33 cellular contexts compared by ENCODE assay signal in the genomic region with DNA sequence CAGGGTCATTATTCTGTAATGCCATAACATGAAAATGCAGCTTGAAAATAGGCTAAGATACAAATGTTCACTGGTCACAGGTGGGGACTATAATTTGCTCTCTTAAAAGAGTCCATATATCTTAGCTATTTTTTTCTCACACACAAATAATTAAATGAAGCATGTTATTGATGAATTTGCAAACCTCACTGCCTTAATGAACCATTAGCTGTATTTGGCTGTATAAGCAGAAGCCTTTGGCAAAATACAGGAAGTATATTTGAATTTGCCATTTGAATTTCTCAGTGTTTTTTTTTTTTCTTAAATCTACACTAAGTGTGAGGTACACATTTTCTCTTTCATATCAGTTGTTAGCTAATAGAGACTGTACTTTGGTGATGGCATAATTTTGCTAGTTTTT. TPM values are rescaled to one million over a fixed set of nuclear protein-coding genes. Genes with fewer than 3 reads are reported as not detected.
"Had no signal": no experiment of that assay in that cellular context is flagged by ENCODE, and none has a peak within 500 bp of the region (broad histone marks: within the 10 kb centered on the region; RNA-seq: fewer than 3 reads in every experiment).

No MANE protein-coding gene starts in this region.

- ATAC-seq: activated CD4-positive, CD25-positive, alpha-beta regulatory T cell treated with anti-CD3 and anti-CD28 coated beads, Interleukin-2, amount 50 U/mL, for 24 hours; activated CD8-positive, alpha-beta T cell treated with anti-CD3 and anti-CD28 coated beads for 36 hours; activated naive CD8-positive, alpha-beta T cell treated with anti-CD3 and anti-CD28 coated beads, Interleukin-2, amount 50 U/mL, for 24 hours; activated T-cell treated with anti-CD3 and anti-CD28 coated beads, Interleukin-2, amount 50 U/mL, for 4 hours; body of pancreas; effector memory CD8-positive, alpha-beta T cell; foreskin keratinocyte; gastrocnemius medialis had no signal

- H3K36me3 ChIP-seq: adrenal gland, esophagus muscularis mucosa, gastrocnemius medialis, heart left ventricle, WERI-Rb-1 had no signal

- H3K27me3 Mint-ChIP-seq: activated B cell treated with CpG ODN at 0.5 μM for 24 hours; activated naive CD4-positive, alpha-beta T cell treated with anti-CD3 and anti-CD28 coated beads, Interleukin-2, amount 50 U/mL, for 24 hours; activated naive CD8-positive, alpha-beta T cell treated with anti-CD3 and anti-CD28 coated beads for 36 hours; activated naive CD8-positive, alpha-beta T cell treated with anti-CD3 and anti-CD28 coated beads, Interleukin-2, amount 50 U/mL, for 24 hours; effector memory CD8-positive, alpha-beta T cell had no signal

- H3K4me1 ChIP-seq: body of pancreas, esophagus muscularis mucosa, gastrocnemius medialis had no signal

- DNase-seq: activated B cell treated with CpG ODN at 0.5 μM for 24 hours; activated CD4-positive, alpha-beta T cell treated with anti-CD3 and anti-CD28 coated beads for 48 hours; activated CD4-positive, alpha-beta T cell treated with anti-CD3 and anti-CD28 coated beads, Interleukin-2, amount 50 U/mL, for 1 hour; activated CD4-positive, alpha-beta T cell treated with anti-CD3 and anti-CD28 coated beads, Interleukin-2, amount 50 U/mL, for 48 hours; activated CD8-positive, alpha-beta memory T cell treated with anti-CD3 and anti-CD28 coated beads for 24 hours; activated CD8-positive, alpha-beta T cell treated with anti-CD3 and anti-CD28 coated beads for 36 hours; activated effector memory CD4-positive, alpha-beta T cell treated with anti-CD3 and anti-CD28 coated beads, Interleukin-2, amount 50 U/mL, for 16 hours; activated naive CD4-positive, alpha-beta T cell treated with anti-CD3 and anti-CD28 coated beads for 36 hours; activated naive CD8-positive, alpha-beta T cell treated with anti-CD3 and anti-CD28 coated beads for 36 hours; activated naive CD8-positive, alpha-beta T cell treated with anti-CD3 and anti-CD28 coated beads, Interleukin-2, amount 50 U/mL, for 24 hours; activated T-cell treated with anti-CD3 and anti-CD28 coated beads, Interleukin-2, amount 50 U/mL, for 4 hours; adrenal gland; amygdala; aorta; body of pancreas; caudate nucleus; cortex of kidney; dermis blood vessel endothelial cell; effector CD4-positive, alpha-beta T cell; effector memory CD8-positive, alpha-beta T cell; erythroblast; foreskin keratinocyte; gastrocnemius medialis; glutamatergic neuron; heart left ventricle; hypothalamus; T1000; WERI-Rb-1 had no signal

- H3K9me3 Mint-ChIP-seq: activated B cell treated with CpG ODN at 0.5 μM for 24 hours; activated CD8-positive, alpha-beta T cell treated with anti-CD3 and anti-CD28 coated beads for 36 hours; activated naive CD4-positive, alpha-beta T cell treated with anti-CD3 and anti-CD28 coated beads for 36 hours; activated naive CD4-positive, alpha-beta T cell treated with anti-CD3 and anti-CD28 coated beads, Interleukin-2, amount 50 U/mL, for 24 hours; activated naive CD8-positive, alpha-beta T cell treated with anti-CD3 and anti-CD28 coated beads for 36 hours; activated naive CD8-positive, alpha-beta T cell treated with anti-CD3 and anti-CD28 coated beads, Interleukin-2, amount 50 U/mL, for 24 hours; activated T-cell treated with anti-CD3 and anti-CD28 coated beads, Interleukin-2, amount 50 U/mL, for 4 hours; activated T-helper 2 cell treated with anti-CD3 and anti-CD28 coated beads, Interferon-gamma antibody, Interleukin-2, Interleukin-4, amounts not matched to agents 10 μg/mL and 5 μg/mL and 100 μg/mL, durations not matched to agents 14 hours and 24 hours and 36 hours; effector memory CD8-positive, alpha-beta T cell; T-helper 2 cell treated with Interferon-gamma antibody and Interleukin-4, amounts not matched to agents 5 μg/mL and 100 μg/mL, for 36 hours had no signal

- H3K27ac Mint-ChIP-seq: activated B cell treated with CpG ODN at 0.5 μM for 24 hours; activated CD8-positive, alpha-beta T cell treated with anti-CD3 and anti-CD28 coated beads for 36 hours; activated naive CD4-positive, alpha-beta T cell treated with anti-CD3 and anti-CD28 coated beads for 36 hours; activated naive CD4-positive, alpha-beta T cell treated with anti-CD3 and anti-CD28 coated beads, Interleukin-2, amount 50 U/mL, for 24 hours; activated naive CD8-positive, alpha-beta T cell treated with anti-CD3 and anti-CD28 coated beads for 36 hours; activated naive CD8-positive, alpha-beta T cell treated with anti-CD3 and anti-CD28 coated beads, Interleukin-2, amount 50 U/mL, for 24 hours; activated T-helper 2 cell treated with anti-CD3 and anti-CD28 coated beads, Interferon-gamma antibody, Interleukin-2, Interleukin-4, amounts not matched to agents 10 μg/mL and 5 μg/mL and 100 μg/mL, durations not matched to agents 14 hours and 24 hours and 36 hours; effector memory CD8-positive, alpha-beta T cell; T-helper 2 cell treated with Interferon-gamma antibody and Interleukin-4, amounts not matched to agents 5 μg/mL and 100 μg/mL, for 36 hours had no signal

- H3K27ac ChIP-seq: adrenal gland, body of pancreas, esophagus muscularis mucosa, foreskin keratinocyte, gastrocnemius medialis, WERI-Rb-1 had no signal

- H3K36me3 Mint-ChIP-seq: activated naive CD4-positive, alpha-beta T cell treated with anti-CD3 and anti-CD28 coated beads, Interleukin-2, amount 50 U/mL, for 24 hours; activated naive CD8-positive, alpha-beta T cell treated with anti-CD3 and anti-CD28 coated beads for 36 hours had no signal

- H3K4me3 Mint-ChIP-seq: activated CD8-positive, alpha-beta T cell treated with anti-CD3 and anti-CD28 coated beads for 36 hours; activated naive CD4-positive, alpha-beta T cell treated with anti-CD3 and anti-CD28 coated beads for 36 hours; activated naive CD4-positive, alpha-beta T cell treated with anti-CD3 and anti-CD28 coated beads, Interleukin-2, amount 50 U/mL, for 24 hours; activated naive CD8-positive, alpha-beta T cell treated with anti-CD3 and anti-CD28 coated beads for 36 hours; activated naive CD8-positive, alpha-beta T cell treated with anti-CD3 and anti-CD28 coated beads, Interleukin-2, amount 50 U/mL, for 24 hours; activated T-cell treated with anti-CD3 and anti-CD28 coated beads, Interleukin-2, amount 50 U/mL, for 4 hours; effector memory CD8-positive, alpha-beta T cell; T-helper 2 cell treated with Interferon-gamma antibody and Interleukin-4, amounts not matched to agents 5 μg/mL and 100 μg/mL, for 36 hours had no signal

- H3K27me3 ChIP-seq: adrenal gland, body of pancreas, esophagus muscularis mucosa, foreskin keratinocyte, gastrocnemius medialis, heart left ventricle had no signal

- H3K4me3 ChIP-seq: adrenal gland, body of pancreas, esophagus muscularis mucosa, gastrocnemius medialis, heart left ventricle had no signal

- H3K9me3 ChIP-seq: adrenal gland, body of pancreas, esophagus muscularis mucosa, gastrocnemius medialis, heart left ventricle had no signal

- H3K4me1 Mint-ChIP-seq: activated naive CD4-positive, alpha-beta T cell treated with anti-CD3 and anti-CD28 coated beads, Interleukin-2, amount 50 U/mL, for 24 hours; activated naive CD8-positive, alpha-beta T cell treated with anti-CD3 and anti-CD28 coated beads for 36 hours; activated naive CD8-positive, alpha-beta T cell treated with anti-CD3 and anti-CD28 coated beads, Interleukin-2, amount 50 U/mL, for 24 hours had no signal

RNA-seq across cellular contexts. Expression of gene DDI1, which starts 38.7 kb away (rescaled TPM):
- polyA plus RNA-seq: aorta, foreskin keratinocyte, heart left ventricle had no signal
